Comparison of ENCODE assay signal across 19 cellular contexts in genomic region chr2:12764075-12764722, GRCh38. TPM values are rescaled to one million over a fixed set of nuclear protein-coding genes. Genes with fewer than 3 reads are reported as not detected.
A peak's percentile ranks its signal among the peaks of the same experiment; 100 is the strongest.
DNase-seq lines count a peak whose midpoint lies in the region; ATAC-seq, FAIRE-seq and TF ChIP-seq lines count a peak whose summit lies in the region.
"Had no signal": no experiment of that assay in that cellular context is flagged by ENCODE, and none has a peak within 500 bp of the region (broad histone marks: within the 10 kb centered on the region; RNA-seq: fewer than 3 reads in every experiment).

No MANE protein-coding gene starts in this region.

- FAIRE-seq in astrocyte (lab: Jason Lieb, UNC) = no peak

- TF ChIP-seq CTCF in astrocyte (IDR thresholded peaks at IDR 0.05; ENCODE audit: insufficient read depth, low read depth, low read length) = no peak
- no peak for TF ChIP-seq CTCF in glutamatergic neuron (IDR thresholded peaks at IDR 0.05; ENCODE audit: partially characterized antibody, unreplicated experiment)

- no peaks in the 10 kb centered on the region for H3K36me3 ChIP-seq in astrocyte (ENCODE audit: insufficient read depth, low read length)
- H3K36me3 ChIP-seq: stomach, uterus had no signal

- no peak overlapping the region for H3K4me3 ChIP-seq in astrocyte (ENCODE audit: insufficient read depth, low read depth, low read length)
- H3K4me3 ChIP-seq: hepatocyte, stomach, uterus had no signal

- no peak overlapping the region for H3K9ac ChIP-seq in astrocyte (ENCODE audit: low read length)

- H3K79me2 ChIP-seq in astrocyte (ENCODE audit: insufficient read depth, low read length) = no peaks in the 10 kb centered on the region
- H3K79me2 ChIP-seq: hepatocyte had no signal

- no peak overlapping the region for H3K27ac Mint-ChIP-seq in astrocyte (ENCODE audit: unreplicated experiment)
- H3K27ac Mint-ChIP-seq in glutamatergic neuron (ENCODE audit: unreplicated experiment) = no peak overlapping the region
- H3K27ac Mint-ChIP-seq: activated CD4-positive, alpha-beta memory T cell treated with anti-CD3 and anti-CD28 coated beads, Interleukin-2, amount 10 ng/mL, durations not matched to agents 7 days and 5 days; activated T-cell treated with anti-CD3 and anti-CD28 coated beads, Interleukin-2, amount 50 U/mL, for 72 hours; progenitor cell of endocrine pancreas had no signal

- ATAC-seq in GM18868 (IDR thresholded peaks at IDR 0.05; ENCODE audit: unreplicated experiment) (peak; percentile 41), HG03342 (IDR thresholded peaks at IDR 0.05; ENCODE audit: unreplicated experiment) (no peak), GM21423 (IDR thresholded peaks at IDR 0.05; ENCODE audit: unreplicated experiment) (no peak)
- ATAC-seq: activated T-cell treated with anti-CD3 and anti-CD28 coated beads, Interleukin-2, amount 50 U/mL, for 72 hours had no signal

- H3K4me1 Mint-ChIP-seq in astrocyte (ENCODE audit: low read depth, unreplicated experiment) = peaks cover 40% of the 10 kb centered on the region
- H3K4me1 Mint-ChIP-seq in glutamatergic neuron (ENCODE audit: low read depth, unreplicated experiment) = no peaks in the 10 kb centered on the region

- H3K27me3 Mint-ChIP-seq in astrocyte (ENCODE audit: low read depth, unreplicated experiment) (peaks cover 7% of the 10 kb centered on the region), glutamatergic neuron (ENCODE audit: unreplicated experiment) (no peaks in the 10 kb centered on the region)

- DNase-seq in AG08395 (ENCODE audit: low spot score) = peak; percentile 69
- DNase-seq in astrocyte (ENCODE audit: low read depth) = peak; percentile 97
- DNase-seq in fibroblast of the conjunctiva (ENCODE audit: low read depth) = peak; percentile 26
- DNase-seq in HuH-7 (ENCODE audit: low spot score) = no peak
- DNase-seq in glutamatergic neuron = no peak
- DNase-seq: activated CD4-positive, alpha-beta memory T cell treated with anti-CD3 and anti-CD28 coated beads, Interleukin-2, amount 10 ng/mL, durations not matched to agents 7 days and 5 days; activated T-cell treated with anti-CD3 and anti-CD28 coated beads, Interleukin-2, amount 50 U/mL, for 72 hours; COR-L47; GF-D8; NCI-H187; NCI-H510A; stimulated activated CD4-positive, alpha-beta T cell treated with anti-CD3 and anti-CD28 coated beads, Interleukin-12 subunit alpha, Interleukin-12 subunit beta, amount 100 ng/mL, for 4 hours; stomach; uterus had no signal

- H3K4me2 ChIP-seq in astrocyte (ENCODE audit: low read length) = peak overlapping the region; percentile 16
- H3K4me2 ChIP-seq: hepatocyte had no signal

- H3K27me3 ChIP-seq in astrocyte (ENCODE audit: insufficient read depth, low read length) = no peaks in the 10 kb centered on the region
- H3K27me3 ChIP-seq: stomach, uterus had no signal

- H2AFZ ChIP-seq in astrocyte (ENCODE audit: low read depth, low read length) = no peak overlapping the region
- H2AFZ ChIP-seq: hepatocyte had no signal

- no peaks in the 10 kb centered on the region for H3K9me3 ChIP-seq in astrocyte (ENCODE audit: insufficient read depth, low read depth, low read length)
- H3K9me3 ChIP-seq: stomach, uterus had no signal

- H3K4me1 ChIP-seq in astrocyte (ENCODE audit: insufficient read depth, low read length) = peaks cover 33% of the 10 kb centered on the region
- H3K4me1 ChIP-seq: uterus had no signal

- H3K4me3 Mint-ChIP-seq in astrocyte (ENCODE audit: unreplicated experiment) (no peak overlapping the region), glutamatergic neuron (ENCODE audit: unreplicated experiment) (no peak overlapping the region)
- H3K4me3 Mint-ChIP-seq: activated CD4-positive, alpha-beta memory T cell treated with anti-CD3 and anti-CD28 coated beads, Interleukin-2, amount 10 ng/mL, durations not matched to agents 7 days and 5 days; activated T-cell treated with anti-CD3 and anti-CD28 coated beads, Interleukin-2, amount 50 U/mL, for 72 hours had no signal

- H3K27ac ChIP-seq in astrocyte (ENCODE audit: low read depth, low read length) = peak overlapping the region; percentile 35
- H3K27ac ChIP-seq: hepatocyte, stomach, uterus had no signal

- H3K36me3 Mint-ChIP-seq in astrocyte (ENCODE audit: low read depth, unreplicated experiment) (peaks cover 1% of the 10 kb centered on the region), glutamatergic neuron (ENCODE audit: unreplicated experiment) (peaks cover 9% of the 10 kb centered on the region)

- no peaks in the 10 kb centered on the region for H4K20me1 ChIP-seq in astrocyte (ENCODE audit: insufficient read depth, low read length)

- peaks cover 10% of the 10 kb centered on the region for H3K9me3 Mint-ChIP-seq in astrocyte (ENCODE audit: unreplicated experiment)
- no peaks in the 10 kb centered on the region for H3K9me3 Mint-ChIP-seq in glutamatergic neuron (ENCODE audit: unreplicated experiment)
- H3K9me3 Mint-ChIP-seq: activated CD4-positive, alpha-beta memory T cell treated with anti-CD3 and anti-CD28 coated beads, Interleukin-2, amount 10 ng/mL, durations not matched to agents 7 days and 5 days; activated T-cell treated with anti-CD3 and anti-CD28 coated beads, Interleukin-2, amount 50 U/mL, for 72 hours had no signal

RNA-seq across cellular contexts. Expression of gene TRIB2, which starts 47.5 kb away (rescaled TPM):
- total RNA-seq in astrocyte (22.6 and 28.6 TPM in 2 replicates), glutamatergic neuron (ENCODE audit: unreplicated experiment) (131 TPM)

Comparison
In these comparisons a context has a peak if more than half of its experiments do, and no peak if none do; other contexts are left out.
1. DNase-seq: peak in AG08395 (single experiment), astrocyte (single experiment) and fibroblast of the conjunctiva (single experiment); none in HuH-7 (single experiment) and glutamatergic neuron (single experiment).